In the genomic region with DNA sequence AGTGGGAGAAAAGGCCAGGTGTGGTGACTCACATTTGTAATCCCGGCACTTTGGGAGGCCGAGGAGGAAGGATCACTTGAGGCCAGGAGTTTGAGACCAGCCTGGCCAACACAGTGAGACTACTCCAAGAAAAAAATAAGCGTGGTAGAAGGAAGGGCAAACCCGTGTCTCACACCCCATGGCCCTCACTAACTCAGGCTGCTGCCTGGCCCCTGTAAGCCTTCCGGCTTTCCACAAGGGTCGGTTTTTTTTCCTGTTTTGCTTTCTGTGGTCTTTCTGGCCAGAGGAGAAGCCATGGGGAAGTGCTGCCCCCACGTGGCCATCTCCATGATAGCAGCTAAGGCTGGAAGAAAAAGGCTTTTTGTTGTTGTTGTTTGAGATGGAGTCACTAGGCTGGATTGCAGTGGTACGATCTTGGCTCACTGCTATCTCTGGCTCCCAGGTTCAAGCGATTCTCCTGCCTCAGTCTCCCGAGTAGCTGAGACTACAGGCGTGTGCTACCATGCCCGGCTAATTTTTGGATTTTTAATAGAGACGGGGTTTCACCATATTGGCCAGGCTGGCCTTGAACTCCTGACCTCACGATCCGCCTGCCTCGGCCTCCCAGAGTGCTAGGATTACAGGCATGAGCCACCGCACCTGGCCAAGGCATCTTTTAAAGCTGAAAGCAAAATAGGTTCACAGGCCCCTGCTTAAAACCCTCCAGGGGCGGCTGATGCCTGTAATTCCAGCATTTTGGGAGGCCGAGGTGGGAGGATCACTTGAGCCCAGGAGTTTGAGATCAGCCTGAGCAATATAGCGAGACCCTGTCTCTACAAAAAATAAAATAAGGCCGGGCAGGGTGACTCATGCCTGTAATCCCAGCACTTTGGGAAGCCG, we compare ENCODE assay signal across 8 cellular contexts. TPM values are rescaled to one million over a fixed set of nuclear protein-coding genes. Genes with fewer than 3 reads are reported as not detected.
DNase-seq lines count a peak whose midpoint lies in the region; ATAC-seq, FAIRE-seq and TF ChIP-seq lines count a peak whose summit lies in the region.

No MANE protein-coding gene starts in this region.

- no peak overlapping the region for H3K4me3 Mint-ChIP-seq in chondrocyte (ENCODE audit: unreplicated experiment)

- peaks cover 19% of the 10 kb centered on the region for H3K27me3 Mint-ChIP-seq in chondrocyte (ENCODE audit: low read depth)

- peak; percentile 98 for TF ChIP-seq CTCF in chondrocyte (IDR thresholded peaks at IDR 0.05)

- ATAC-seq in left lobe of liver (peak; percentile 94), GM18861 (IDR thresholded peaks at IDR 0.05; ENCODE audit: unreplicated experiment) (no peak)

- no peaks in the 10 kb centered on the region for H3K9me3 Mint-ChIP-seq in chondrocyte (ENCODE audit: low read depth)

- TF ChIP-seq POLR2A in GM12892 (IDR thresholded peaks at IDR 0.05; ENCODE audit: low read depth, low read length) = no peak

- peaks cover 6% of the 10 kb centered on the region for H3K4me1 Mint-ChIP-seq in chondrocyte (ENCODE audit: low read depth)

- no peaks in the 10 kb centered on the region for H3K36me3 Mint-ChIP-seq in chondrocyte (ENCODE audit: low read depth)

- peak; percentile 96 for FAIRE-seq in GM12892 (lab: Jason Lieb, UNC)

- H3K27ac Mint-ChIP-seq in chondrocyte (ENCODE audit: unreplicated experiment) = no peak overlapping the region

- DNase-seq in A172 (ENCODE audit: low spot score) = peak; percentile 69
- DNase-seq in GM12892 (ENCODE audit: insufficient read length) = no peak
- peak; percentile 84 for DNase-seq in NCI-H2196 (lab: John Stamatoyannopoulos, UW; ENCODE audit: unreplicated experiment)
- peak; percentile 82 to 84 for DNase-seq in activated CD4-positive, alpha-beta T cell treated with anti-CD3 and anti-CD28 coated beads for 24 hours (ENCODE audit: low read depth in 2 of 2)
- DNase-seq in chondrocyte (ENCODE audit: low spot score) = no peak
- peak; percentile 74 for DNase-seq in left lobe of liver (ENCODE audit: low spot score)
- DNase-seq in stimulated activated CD4-positive, alpha-beta T cell treated with anti-CD3 and anti-CD28 coated beads, Interleukin-4, amount 100 ng/mL, for 4 hours = peak; percentile 71 to 81

RNA-seq across cellular contexts. Expression of gene ARHGEF18, which starts 7.5 kb away (rescaled TPM):
- total RNA-seq in A172 (2014; rRNA removed; shearing (Covaris generic)) = 29.0 and 35.7 TPM in 2 replicates
- polyA plus RNA-seq in GM12892 (2012; ENCODE audit: missing spikeins) = 3.8 TPM
- total RNA-seq in chondrocyte (29.9 to 36.4 TPM (median 34.1 TPM) in 3 replicates), left lobe of liver (16.4 TPM)

RNA-seq across cellular contexts. Expression of gene INSR, which starts 47.0 kb away (rescaled TPM):
- 7.2 and 8.4 TPM in 2 replicates for total RNA-seq in A172 (2014; rRNA removed; shearing (Covaris generic))
- polyA plus RNA-seq in GM12892 (2012; ENCODE audit: missing spikeins) = 22.0 TPM
- total RNA-seq in chondrocyte = 19.5 to 32.5 TPM (median 30.9 TPM) in 3 replicates
- 96.4 TPM for total RNA-seq in left lobe of liver

Comparison
In these comparisons a context has a peak if more than half of its experiments do, and no peak if none do; other contexts are left out.
1. DNase-seq: peak in A172 (single experiment), NCI-H2196 (single experiment), activated CD4-positive, alpha-beta T cell treated with anti-CD3 and anti-CD28 coated beads for 24 hours (2 of 2), left lobe of liver (single experiment) and stimulated activated CD4-positive, alpha-beta T cell treated with anti-CD3 and anti-CD28 coated beads, Interleukin-4, amount 100 ng/mL, for 4 hours (2 of 2); none in GM12892 (single experiment) and chondrocyte (single experiment).